In the genomic region with DNA sequence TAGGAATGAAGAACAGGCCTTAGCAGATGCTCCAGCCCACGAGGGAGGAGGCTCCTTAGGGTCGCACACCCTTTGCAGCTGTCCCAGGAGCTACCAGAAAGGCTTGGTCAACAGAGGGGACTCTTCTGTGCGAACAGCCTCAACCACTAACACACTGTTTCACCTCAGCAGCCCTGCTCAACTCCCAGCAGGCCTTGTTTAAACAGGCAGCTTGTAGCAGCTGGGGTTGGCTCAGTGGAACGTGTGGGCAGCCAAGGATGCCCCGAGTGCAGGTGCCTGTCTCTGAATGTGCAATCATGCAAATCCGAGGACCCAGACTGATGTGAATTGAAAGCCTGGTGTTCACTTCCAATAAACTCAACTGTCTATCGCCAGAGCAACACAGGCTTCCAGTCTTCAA, we compare ENCODE assay signal across 9 cellular contexts.
A peak's percentile ranks its signal among the peaks of the same experiment; 100 is the strongest.
DNase-seq lines count a peak whose midpoint lies in the region; ATAC-seq and TF ChIP-seq lines count a peak whose summit lies in the region.
"Had no signal": no experiment of that assay in that cellular context is flagged by ENCODE, and none has a peak within 500 bp of the region (broad histone marks: within the 10 kb centered on the region; RNA-seq: fewer than 3 reads in every experiment).

No MANE protein-coding gene starts in this region.

- H3K4me3 ChIP-seq in HL-60 (replicated peaks; ENCODE audit: insufficient read depth, low read length) (no peak overlapping the region), esophagus muscularis mucosa (no peak overlapping the region)
- H3K4me3 ChIP-seq: dorsolateral prefrontal cortex had no signal

- no peak for TF ChIP-seq CTCF in HL-60 (IDR thresholded peaks at IDR 0.05; ENCODE audit: insufficient read depth, low read length)
- no peak for TF ChIP-seq CTCF in esophagus muscularis mucosa (IDR thresholded peaks at IDR 0.05)

- H3K27ac ChIP-seq in HL-60 (replicated peaks), result peak overlapping the region; percentile 44
- no peak overlapping the region for H3K27ac ChIP-seq in esophagus muscularis mucosa (replicated peaks in 1 of 4)
- H3K27ac ChIP-seq: dorsolateral prefrontal cortex had no signal

- DNase-seq in HL-60 (ENCODE audit: low read depth in 1 of 2, low spot score in 1 of 2) (no peak), esophagus muscularis mucosa (ENCODE audit: extremely low spot score) (peak; percentile 77), AG08395 (ENCODE audit: low spot score) (no peak), NCI-H524 treated with DMSO at 0.1 percent for 48 hours (lab: John Stamatoyannopoulos, UW) (no peak), LoVo (ENCODE audit: low spot score) (no peak), Ammon's horn (ENCODE audit: low spot score) (no peak)

- no peaks in the 10 kb centered on the region for H3K36me3 ChIP-seq in esophagus muscularis mucosa

- intact Hi-C loops in esophagus muscularis mucosa (cut with DNase I), result no loop called here

- ATAC-seq in GM18519 (IDR thresholded peaks at IDR 0.05; ENCODE audit: low FRiP score, unreplicated experiment) (peak; percentile 94), GM21526 (IDR thresholded peaks at IDR 0.05; ENCODE audit: low FRiP score, unreplicated experiment) (peak; percentile 96)

- WGBS in esophagus muscularis mucosa, result 100% methylated on average over 5 of the region's 7 CpGs

- TF ChIP-seq POLR2A in esophagus muscularis mucosa (IDR thresholded peaks at IDR 0.05; ENCODE audit: low read depth), result no peak

- H3K27me3 ChIP-seq in HL-60 (ENCODE audit: insufficient read depth, poor library complexity, severe bottlenecking) (no peaks in the 10 kb centered on the region), esophagus muscularis mucosa (no peaks in the 10 kb centered on the region)

- no peak for TF ChIP-seq EP300 in esophagus muscularis mucosa (IDR thresholded peaks at IDR 0.05)

- H3K4me1 ChIP-seq in esophagus muscularis mucosa, result no peaks in the 10 kb centered on the region

- peaks cover 0 to 11% (median 7%) of the 10 kb centered on the region in 4 donors for H3K9me3 ChIP-seq in esophagus muscularis mucosa
